In the genomic region with DNA sequence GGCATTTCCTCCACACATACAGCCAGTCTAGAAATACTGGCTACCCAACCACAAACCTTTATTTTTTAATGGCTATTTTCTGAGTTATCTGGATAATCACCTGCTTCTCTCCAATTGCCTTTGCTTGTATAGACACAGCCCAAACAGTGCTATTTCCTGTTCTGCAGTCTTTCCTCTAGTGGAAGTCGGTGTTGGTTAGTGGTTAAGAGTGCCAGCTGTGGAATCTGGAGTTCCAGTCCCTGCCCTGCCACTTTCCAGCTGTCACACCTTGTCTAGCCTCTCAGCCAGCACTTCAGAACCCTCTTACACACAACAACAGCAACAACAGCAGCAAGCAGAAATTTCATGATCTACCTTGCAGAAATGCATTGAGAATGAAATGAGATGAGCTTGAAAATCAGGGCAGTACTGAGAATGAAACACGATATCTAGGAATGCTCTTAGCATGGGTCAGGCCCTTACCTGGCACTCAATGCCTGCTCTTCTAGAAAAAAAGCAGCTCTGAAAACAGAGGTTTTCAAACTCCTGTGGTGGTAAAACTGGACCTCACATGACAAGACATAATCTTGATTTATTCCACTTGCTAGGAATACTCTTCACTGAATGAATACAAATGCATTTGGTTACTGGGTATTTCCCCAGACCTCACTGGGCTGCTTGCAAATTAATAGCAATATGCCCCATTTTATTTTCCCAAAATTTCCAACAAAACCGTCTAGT, we compare ENCODE assay signal across 1 cellular context.
TF ChIP-seq lines count a peak whose summit lies in the region.

No MANE protein-coding gene starts in this region.

TF ChIP-seq in GM23338, 12 proteins besides CTCF, POLR2A, EP300 and RAD21 (continued from another document):
- no peak for TF ChIP-seq ZNF462 (CRISPR knock-in tag; IDR thresholded peaks at IDR 0.05)
- TF ChIP-seq POLR2AphosphoS5 (IDR thresholded peaks at IDR 0.05; ENCODE audit: low read depth): no peak
- TF ChIP-seq CREB1 (CRISPR knock-in tag; IDR thresholded peaks at IDR 0.05; ENCODE audit: low read depth): no peak
- no peak for TF ChIP-seq JUNB (IDR thresholded peaks at IDR 0.05; ENCODE audit: unreplicated experiment)
TF ChIP-seq in GM23338: peak in this region for 0.
